In the genomic region with DNA sequence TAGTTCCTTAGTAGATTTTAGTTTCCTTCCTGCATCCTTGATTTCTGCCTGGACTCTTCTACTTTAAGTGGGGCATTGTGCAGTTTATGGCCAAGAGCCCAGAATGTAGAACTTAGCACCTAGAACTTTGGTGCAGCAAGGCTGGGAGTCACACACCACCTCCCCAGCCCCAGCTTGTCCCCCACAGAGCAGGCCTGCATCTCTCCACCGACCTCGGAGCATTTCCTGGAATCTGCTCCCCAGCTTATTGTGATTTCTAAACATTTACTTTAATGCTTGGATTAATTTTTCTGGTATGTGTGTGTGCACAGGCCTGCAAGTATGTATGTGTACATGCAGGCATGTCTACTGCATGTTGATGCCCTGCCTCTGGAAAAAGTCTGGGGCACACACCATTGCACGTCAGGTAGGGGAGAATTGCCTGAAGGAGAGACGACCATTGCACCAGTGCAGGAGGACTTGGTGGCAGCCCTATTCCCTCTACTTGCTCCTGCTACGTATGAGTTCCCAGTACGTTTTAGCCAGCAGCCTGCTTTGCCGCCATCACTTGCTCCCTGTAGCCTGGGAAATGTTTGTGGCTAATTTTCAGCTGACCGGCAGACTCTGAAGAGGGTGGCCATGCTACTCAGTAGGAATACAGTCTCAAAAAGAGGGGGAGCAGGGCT, we compare ENCODE assay signal across 21 cellular contexts.
"Had no signal": no experiment of that assay in that cellular context is flagged by ENCODE, and none has a peak within 500 bp of the region (broad histone marks: within the 10 kb centered on the region; RNA-seq: fewer than 3 reads in every experiment).

No MANE protein-coding gene starts in this region.

- ATAC-seq: naive thymus-derived CD8-positive, alpha-beta T cell; right cardiac atrium; sciatic nerve; stimulated activated naive B cell treated with anti-CD40 and anti-IgM and Interleukin-4, amounts not matched to agents 10 μg/mL and 1 μg/mL and 100 μg/mL, for 72 hours; stimulated activated naive CD8-positive, alpha-beta T cell treated with anti-CD3 and anti-CD28 coated beads, Interleukin-15, Interleukin-2, amounts not matched to agents 100 U/mL and 50 U/mL, for 24 hours had no signal

- H3K27me3 ChIP-seq: testis, thyroid gland, transverse colon, upper lobe of left lung had no signal

- H3K4me3 ChIP-seq: left ventricle myocardium inferior, lung, skin epidermis, stomach, testis, thyroid gland, transverse colon, upper lobe of left lung had no signal

- H3K27ac ChIP-seq: left ventricle myocardium inferior, parathyroid adenoma, skin epidermis, stomach, testis, thyroid gland, transverse colon, upper lobe of left lung had no signal

- H3K9me3 ChIP-seq: left ventricle myocardium inferior, stomach, testis, thyroid gland, transverse colon, upper lobe of left lung had no signal

- DNase-seq: hippocampal formation; kidney; left ventricle myocardium inferior; naive thymus-derived CD8-positive, alpha-beta T cell; nucleus accumbens; right cardiac atrium; stimulated activated CD4-positive, alpha-beta T cell treated with anti-CD3 and anti-CD28 coated beads, Interleukin-12 subunit alpha, Interleukin-12 subunit beta, amount 100 ng/mL, for 4 hours; stimulated activated CD4-positive, alpha-beta T cell treated with anti-CD3 and anti-CD28 coated beads, Interleukin-15, amount 100 ng/mL, for 24 hours; stimulated activated CD4-positive, alpha-beta T cell treated with anti-CD3 and anti-CD28 coated beads, Interleukin-2, amount 100 ng/mL, for 24 hours; stimulated activated CD4-positive, alpha-beta T cell treated with anti-CD3 and anti-CD28 coated beads, Interleukin-4, amount 100 ng/mL, for 1 hour; stimulated activated naive B cell treated with anti-CD40 and anti-IgM and Interleukin-4, amounts not matched to agents 10 μg/mL and 1 μg/mL and 100 μg/mL, for 72 hours; stimulated activated naive CD8-positive, alpha-beta T cell treated with anti-CD3 and anti-CD28 coated beads, Interleukin-15, Interleukin-2, amounts not matched to agents 100 U/mL and 50 U/mL, for 24 hours; stomach; testis; thyroid gland; transverse colon; upper lobe of left lung had no signal

- H3K36me3 ChIP-seq: left ventricle myocardium inferior, stomach, thyroid gland, transverse colon, upper lobe of left lung had no signal

- H2AFZ ChIP-seq: parathyroid adenoma had no signal

- H3K9ac ChIP-seq: parathyroid adenoma had no signal
